ENCODE assay signal across 1 cellular context in the genomic region with DNA sequence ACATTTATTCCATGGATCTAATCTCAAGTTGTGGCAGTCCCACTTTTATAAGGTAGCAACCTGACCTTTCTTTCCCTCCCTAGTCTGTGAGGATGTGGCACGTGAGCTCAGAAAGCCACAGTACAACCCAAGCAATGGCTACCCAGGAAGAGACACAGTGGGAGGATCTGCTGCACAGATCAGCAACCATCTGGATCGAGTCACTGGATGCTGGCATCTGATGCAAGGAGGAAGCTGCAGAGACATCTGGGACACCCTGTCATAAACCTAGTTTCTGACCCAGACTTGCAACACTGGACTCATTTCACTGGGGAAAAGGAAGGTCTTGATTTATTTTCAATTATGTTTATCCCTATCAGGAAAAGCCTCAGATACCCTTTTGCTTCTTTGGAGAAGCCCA.
TF ChIP-seq lines count a peak whose summit lies in the region.

No MANE protein-coding gene starts in this region.

TF ChIP-seq in H1, 55 proteins besides CTCF, POLR2A, EP300 and RAD21 (continued from another document):
- TF ChIP-seq CHD2 (IDR thresholded peaks at IDR 0.05; ENCODE audit: low read length) (no peak), CEBPB (IDR thresholded peaks at IDR 0.05; ENCODE audit: low read depth, low read length) (no peak), YY1 (IDR thresholded peaks at IDR 0.05; ENCODE audit: low read depth, low read length) (no peak)
- TF ChIP-seq, protein P1, sequence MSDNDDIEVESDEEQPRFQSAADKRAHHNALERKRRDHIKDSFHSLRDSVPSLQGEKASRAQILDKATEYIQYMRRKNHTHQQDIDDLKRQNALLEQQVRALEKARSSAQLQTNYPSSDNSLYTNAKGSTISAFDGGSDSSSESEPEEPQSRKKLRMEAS (IDR thresholded peaks at IDR 0.05) = no peak
